In genomic region chr5:101045689-101046088, GRCh38 we compare ENCODE assay signal across 11 cellular contexts.
DNase-seq lines count a peak whose midpoint lies in the region; ATAC-seq, FAIRE-seq and TF ChIP-seq lines count a peak whose summit lies in the region.
"Had no signal": no experiment of that assay in that cellular context is flagged by ENCODE, and none has a peak within 500 bp of the region (broad histone marks: within the 10 kb centered on the region; RNA-seq: fewer than 3 reads in every experiment).

No MANE protein-coding gene starts in this region.

- no peaks in the 10 kb centered on the region for H3K9me2 ChIP-seq in MM.1S (replicated peaks; ENCODE audit: insufficient read depth, low read length)

- WGBS in pancreas, 2 donors, result 46 to 54% methylated on average over 3 of the region's 3 CpGs
- WGBS in transverse colon (ENCODE audit: low coverage in 1 of 2), 2 donors, result 73 to 77% methylated on average over 3 of the region's 3 CpGs

- peak; percentile 13 for FAIRE-seq in pancreas (lab: Jason Lieb, UNC)

- H3K27me3 ChIP-seq in MM.1S (replicated peaks; ENCODE audit: insufficient read depth, low read length) (no peaks in the 10 kb centered on the region), pancreas (no peaks in the 10 kb centered on the region), transverse colon (no peaks in the 10 kb centered on the region)

- H3K9me3 ChIP-seq in MM.1S (replicated peaks; ENCODE audit: insufficient read depth, low read length) (no peaks in the 10 kb centered on the region), pancreas (no peaks in the 10 kb centered on the region), transverse colon (no peaks in the 10 kb centered on the region)

- H3K27ac ChIP-seq in MM.1S (ENCODE audit: low read length) (no peak overlapping the region), pancreas (no peak overlapping the region), transverse colon (no peak overlapping the region)
- H3K27ac ChIP-seq: epithelial cell of prostate had no signal

- H2AFZ ChIP-seq in MM.1S (ENCODE audit: low read length), result no peak overlapping the region

- H3K4me1 ChIP-seq in MM.1S (ENCODE audit: low read length) (no peaks in the 10 kb centered on the region), pancreas (no peaks in the 10 kb centered on the region), transverse colon (no peaks in the 10 kb centered on the region)

- H3K36me3 ChIP-seq in MM.1S (replicated peaks; ENCODE audit: insufficient read depth, low read length), result no peaks in the 10 kb centered on the region
- no peaks in the 10 kb centered on the region for H3K36me3 ChIP-seq in pancreas
- H3K36me3 ChIP-seq in transverse colon, result no peaks in the 10 kb centered on the region

- TF ChIP-seq CTCF in GM13976 (IDR thresholded peaks at IDR 0.05; ENCODE audit: borderline replicate concordance, control extremely low read depth, extremely low read depth, insufficient read depth, missing control alignments), result peak; percentile 8
- TF ChIP-seq CTCF in MM.1S (IDR thresholded peaks at IDR 0.05; ENCODE audit: low read length), result peak; percentile 34
- no peak for TF ChIP-seq CTCF in pancreas (IDR thresholded peaks at IDR 0.05)
- TF ChIP-seq CTCF in transverse colon (IDR thresholded peaks at IDR 0.05), result no peak

- no peaks in the 10 kb centered on the region for H4K20me1 ChIP-seq in MM.1S (ENCODE audit: insufficient read depth, low read length)

- H3K27ac Mint-ChIP-seq in activated naive CD4-positive, alpha-beta T cell treated with anti-CD3 and anti-CD28 coated beads, Interleukin-2, amount 50 U/mL, for 72 hours, result no peak overlapping the region

- in situ Hi-C loops in GM13976 (cut with MboI; ENCODE audit: low sequenced_read_pairs, unreplicated experiment) (no loop called here), transverse colon (cut with MboI; ENCODE audit: low pct_ligation_motif_present in 1 of 4, low pct_unique_long_range_greater_than_20kb in 1 of 4, low sequenced_read_pairs in 3 of 4) (no loop called here)

- intact Hi-C loops in pancreas (cut with DNase I), result no loop called here
- intact Hi-C loops in transverse colon (cut with DNase I; ENCODE audit: low total_unique reads), result no loop called here

- H3K4me2 ChIP-seq in MM.1S (ENCODE audit: low read depth, low read length), result no peak overlapping the region

- DNase-seq in GM13976 (ENCODE audit: low spot score) (peak; percentile 27), MM.1S (peak; percentile 25), dermis blood vessel endothelial cell (peak; percentile 40), pancreas (no peak), transverse colon (no peak), NCI-H774 (lab: John Stamatoyannopoulos, UW) (no peak)
- DNase-seq in activated naive CD4-positive, alpha-beta T cell treated with anti-CD3 and anti-CD28 coated beads, Interleukin-2, amount 50 U/mL, for 72 hours (ENCODE audit: low spot score in 2 of 2), result no peak
- DNase-seq: GF-D8; stimulated activated CD8-positive, alpha-beta memory T cell treated with anti-CD3 and anti-CD28 coated beads, Interleukin-4, amount 100 ng/mL, for 48 hours had no signal

- TF ChIP-seq EP300 in transverse colon (IDR thresholded peaks at IDR 0.05; ENCODE audit: low read depth), result no peak

- no peak overlapping the region for H3K4me3 ChIP-seq in MM.1S (ENCODE audit: low read length)
- H3K4me3 ChIP-seq in pancreas, result no peak overlapping the region
- H3K4me3 ChIP-seq in transverse colon, result no peak overlapping the region

- H3K36me3 Mint-ChIP-seq in activated naive CD4-positive, alpha-beta T cell treated with anti-CD3 and anti-CD28 coated beads, Interleukin-2, amount 50 U/mL, for 72 hours, result no peaks in the 10 kb centered on the region

- H3F3A ChIP-seq in MM.1S (ENCODE audit: insufficient read depth, low read length), result no peaks in the 10 kb centered on the region; the same call in 1 of the 2 replicates

- no peaks in the 10 kb centered on the region for H3K79me2 ChIP-seq in MM.1S (ENCODE audit: low read length)

- no peak overlapping the region for H3K9ac ChIP-seq in MM.1S (ENCODE audit: low read length)

- no peak for TF ChIP-seq POLR2A in transverse colon (IDR thresholded peaks at IDR 0.05)

- ATAC-seq in pancreas (no peak), GM21723 (IDR thresholded peaks at IDR 0.05; ENCODE audit: unreplicated experiment) (no peak)
- ATAC-seq in activated naive CD4-positive, alpha-beta T cell treated with anti-CD3 and anti-CD28 coated beads, Interleukin-2, amount 50 U/mL, for 72 hours, result no peak

- H3K9me3 Mint-ChIP-seq in activated naive CD4-positive, alpha-beta T cell treated with anti-CD3 and anti-CD28 coated beads, Interleukin-2, amount 50 U/mL, for 72 hours, result no peaks in the 10 kb centered on the region

Comparison
In these comparisons a context has a peak if more than half of its experiments do, and no peak if none do; other contexts are left out.
1. DNase-seq: peak in GM13976 (single experiment), MM.1S (single experiment) and dermis blood vessel endothelial cell (single experiment); none in pancreas (0 of 6), transverse colon (single experiment), activated naive CD4-positive, alpha-beta T cell treated with anti-CD3 and anti-CD28 coated beads, Interleukin-2, amount 50 U/mL, for 72 hours (0 of 2) and NCI-H774 (single experiment).
2. CTCF ChIP-seq: peak in GM13976 (single experiment) and MM.1S (single experiment); none in pancreas (0 of 4) and transverse colon (0 of 5).